In genomic region chr22:40323681-40324083, GRCh38 we compare ENCODE assay signal across 12 cellular contexts. TPM values are rescaled to one million over a fixed set of nuclear protein-coding genes. Genes with fewer than 3 reads are reported as not detected.
A peak's percentile ranks its signal among the peaks of the same experiment; 100 is the strongest.
DNase-seq lines count a peak whose midpoint lies in the region; ATAC-seq and TF ChIP-seq lines count a peak whose summit lies in the region.
"Had no signal": no experiment of that assay in that cellular context is flagged by ENCODE, and none has a peak within 500 bp of the region (broad histone marks: within the 10 kb centered on the region; RNA-seq: fewer than 3 reads in every experiment).

No MANE protein-coding gene starts in this region.

- H3K4me1 Mint-ChIP-seq in activated CD4-positive, alpha-beta T cell treated with anti-CD3 and anti-CD28 coated beads, Interleukin-2, amount 10 ng/mL, durations not matched to agents 24 days and 14 days, result peaks cover 60% of the 10 kb centered on the region
- peaks cover 57% of the 10 kb centered on the region for H3K4me1 Mint-ChIP-seq in activated CD8-positive, alpha-beta memory T cell treated with anti-CD3 and anti-CD28 coated beads, Interleukin-2, amount 10 ng/mL, durations not matched to agents 7 days and 5 days

- no peaks in the 10 kb centered on the region for H3K27me3 Mint-ChIP-seq in activated CD4-positive, alpha-beta T cell treated with anti-CD3 and anti-CD28 coated beads, Interleukin-2, amount 10 ng/mL, durations not matched to agents 24 days and 14 days
- no peaks in the 10 kb centered on the region for H3K27me3 Mint-ChIP-seq in activated CD8-positive, alpha-beta memory T cell treated with anti-CD3 and anti-CD28 coated beads, Interleukin-2, amount 10 ng/mL, durations not matched to agents 7 days and 5 days

- H3K4me3 Mint-ChIP-seq in activated CD4-positive, alpha-beta T cell treated with anti-CD3 and anti-CD28 coated beads, Interleukin-2, amount 10 ng/mL, durations not matched to agents 24 days and 14 days, result peak overlapping the region; percentile 81
- peak overlapping the region; percentile 72 for H3K4me3 Mint-ChIP-seq in activated CD8-positive, alpha-beta memory T cell treated with anti-CD3 and anti-CD28 coated beads, Interleukin-2, amount 10 ng/mL, durations not matched to agents 7 days and 5 days

- no peaks in the 10 kb centered on the region for H3K9me3 Mint-ChIP-seq in activated CD4-positive, alpha-beta T cell treated with anti-CD3 and anti-CD28 coated beads, Interleukin-2, amount 10 ng/mL, durations not matched to agents 24 days and 14 days
- no peaks in the 10 kb centered on the region for H3K9me3 Mint-ChIP-seq in activated CD8-positive, alpha-beta memory T cell treated with anti-CD3 and anti-CD28 coated beads, Interleukin-2, amount 10 ng/mL, durations not matched to agents 7 days and 5 days (ENCODE audit: low read depth)

- H3K27me3 ChIP-seq in esophagus (ENCODE audit: control insufficient read depth in 1 of 2, insufficient read depth in 2 of 2, low read length in 2 of 2) (no peaks in the 10 kb centered on the region), stomach (no peaks in the 10 kb centered on the region)

- intact Hi-C loops in activated CD4-positive, alpha-beta T cell treated with anti-CD3 and anti-CD28 coated beads, Interleukin-2, amount 10 ng/mL, durations not matched to agents 24 days and 14 days (cut with micrococcal nuclease), result loop anchor here (2.0 kb wide), 3 partner anchors 73 to 147 kb away; partner anchors contain the start of gene TNRC6B
- intact Hi-C loops in stomach (cut with DNase I; ENCODE audit: low total_unique reads), result no loop called here

- peaks cover 5 to 18% of the 10 kb centered on the region in 2 donors for H3K36me3 ChIP-seq in esophagus (ENCODE audit: control insufficient read depth in 2 of 2, insufficient read depth in 2 of 2, low read length in 1 of 2)
- H3K36me3 ChIP-seq in stomach, result peaks cover 33 to 77% (median 72%) of the 10 kb centered on the region in 4 donors

- WGBS in esophagus, 2 donors, result 60 to 71% methylated on average over 8 of the region's 8 CpGs
- 62 to 81% (median 75%) methylated on average over 8 of the region's 8 CpGs for WGBS in stomach, 5 donors

- no peaks in the 10 kb centered on the region for H3K4me1 ChIP-seq in esophagus (ENCODE audit: control insufficient read depth in 2 of 2, insufficient read depth in 2 of 2, low read length in 1 of 2)
- H3K4me1 ChIP-seq in stomach, result peaks cover 0 to 19% (median 4%) of the 10 kb centered on the region in 4 donors
- H3K4me1 ChIP-seq: A549 had no signal

- TF ChIP-seq POLR2A in stomach (IDR thresholded peaks at IDR 0.05), result no peak

- H3K27ac ChIP-seq in esophagus (ENCODE audit: low read depth in 2 of 2, low read length in 1 of 2), result peak overlapping the region; percentile 11 to 31
- peak overlapping the region; percentile 11 to 61 (median 41) for H3K27ac ChIP-seq in stomach
- H3K27ac ChIP-seq: A549 had no signal

- DNase-seq in activated CD4-positive, alpha-beta T cell treated with anti-CD3 and anti-CD28 coated beads, Interleukin-2, amount 10 ng/mL, durations not matched to agents 24 days and 14 days, result peak; percentile 81
- no peak for DNase-seq in activated CD4-positive, alpha-beta T cell treated with anti-CD3 and anti-CD28 coated beads, Interleukin-2, amount 50 U/mL, for 48 hours
- DNase-seq in activated CD8-positive, alpha-beta memory T cell treated with anti-CD3 and anti-CD28 coated beads, Interleukin-2, amount 10 ng/mL, durations not matched to agents 7 days and 5 days, result peak; percentile 66
- DNase-seq in stomach (no peak), germinal center (ENCODE audit: low spot score) (no peak), GF-D8 (lab: John Stamatoyannopoulos, UW) (no peak)
- DNase-seq in stimulated activated CD4-positive, alpha-beta T cell treated with anti-CD3 and anti-CD28 coated beads, Interleukin-4, amount 100 ng/mL, for 24 hours, result no peak
- DNase-seq: cortex of kidney, head of caudate nucleus, NCI-H1105 treated with DMSO at 0.1 percent for 48 hours had no signal

- CTCF ChIA-PET in activated CD8-positive, alpha-beta memory T cell treated with anti-CD3 and anti-CD28 coated beads, Interleukin-2, amount 10 ng/mL, durations not matched to agents 7 days and 5 days (lab: Charles Lee), result interaction anchor here (0.7 to 2.7 kb wide), 5 partner anchors 14 to 33 kb away, joined by 3 to 19 read pairs (median 4); partner anchors contain the start of gene ADSL

- peaks cover 44% of the 10 kb centered on the region for H3K36me3 Mint-ChIP-seq in activated CD4-positive, alpha-beta T cell treated with anti-CD3 and anti-CD28 coated beads, Interleukin-2, amount 10 ng/mL, durations not matched to agents 24 days and 14 days (ENCODE audit: low read depth)
- H3K36me3 Mint-ChIP-seq in activated CD8-positive, alpha-beta memory T cell treated with anti-CD3 and anti-CD28 coated beads, Interleukin-2, amount 10 ng/mL, durations not matched to agents 7 days and 5 days, result peaks cover 47% of the 10 kb centered on the region

- H3K4me3 ChIP-seq in esophagus (ENCODE audit: low read depth in 1 of 2, low read length in 2 of 2) (no peak overlapping the region), stomach (no peak overlapping the region)
- H3K4me3 ChIP-seq: A549 had no signal

- TF ChIP-seq EP300 in stomach (IDR thresholded peaks at IDR 0.05), result no peak

- no peaks in the 10 kb centered on the region for H3K9me3 ChIP-seq in esophagus (ENCODE audit: control insufficient read depth in 2 of 2, insufficient read depth in 1 of 2, low read depth in 1 of 2, low read length in 1 of 2)
- no peaks in the 10 kb centered on the region for H3K9me3 ChIP-seq in stomach
- H3K9me3 ChIP-seq: A549 had no signal

- TF ChIP-seq CTCF in stomach (IDR thresholded peaks at IDR 0.05), result no peak

- peak; percentile 41 for ATAC-seq in activated CD8-positive, alpha-beta memory T cell treated with anti-CD3 and anti-CD28 coated beads, Interleukin-2, amount 10 ng/mL, durations not matched to agents 7 days and 5 days
- ATAC-seq: A549 had no signal

- H3K27ac Mint-ChIP-seq in activated CD4-positive, alpha-beta T cell treated with anti-CD3 and anti-CD28 coated beads, Interleukin-2, amount 10 ng/mL, durations not matched to agents 24 days and 14 days, result peak overlapping the region; percentile 99
- peak overlapping the region; percentile 96 for H3K27ac Mint-ChIP-seq in activated CD8-positive, alpha-beta memory T cell treated with anti-CD3 and anti-CD28 coated beads, Interleukin-2, amount 10 ng/mL, durations not matched to agents 7 days and 5 days

RNA-seq across cellular contexts. Expression of gene ADSL, which starts 22.6 kb away (rescaled TPM):
- 172 and 173 TPM in 2 replicates for total RNA-seq in activated CD4-positive, alpha-beta T cell treated with anti-CD3 and anti-CD28 coated beads, Interleukin-2, amount 10 ng/mL, durations not matched to agents 24 days and 14 days
- 100 to 1,000 TPM in 1 of 2 experiments, 10 to 100 TPM in 1; 98.3 to 109 TPM for total RNA-seq in activated CD8-positive, alpha-beta memory T cell treated with anti-CD3 and anti-CD28 coated beads, Interleukin-2, amount 10 ng/mL, durations not matched to agents 7 days and 5 days
- polyA plus RNA-seq in esophagus, result 10 to 100 TPM; 22.0 to 33.3 TPM
- total RNA-seq in stomach, result 100 to 1,000 TPM in 1 of 5 donors, 10 to 100 TPM in 4; 17.0 to 167 (median 27.8) TPM
- 10 to 100 TPM; 33.9 to 39.4 (median 39.3) TPM for polyA plus RNA-seq in stomach

RNA-seq across cellular contexts. Expression of gene SGSM3, which starts 46.7 kb away (rescaled TPM):
- 38.0 and 45.5 TPM in 2 replicates for total RNA-seq in activated CD4-positive, alpha-beta T cell treated with anti-CD3 and anti-CD28 coated beads, Interleukin-2, amount 10 ng/mL, durations not matched to agents 24 days and 14 days
- total RNA-seq in activated CD8-positive, alpha-beta memory T cell treated with anti-CD3 and anti-CD28 coated beads, Interleukin-2, amount 10 ng/mL, durations not matched to agents 7 days and 5 days, result 10 to 100 TPM; 57.6 to 86.3 TPM
- polyA plus RNA-seq in esophagus, result 100 to 1,000 TPM in 1 of 2 donors, 10 to 100 TPM in 1; 62.2 to 100 TPM
- 100 to 1,000 TPM; 109 to 503 (median 285) TPM for total RNA-seq in stomach
- polyA plus RNA-seq in stomach, result 100 to 1,000 TPM; 142 to 187 (median 147) TPM

Comparison
In these comparisons a context has a peak if more than half of its experiments do, and no peak if none do; other contexts are left out.
1. DNase-seq: peak in activated CD4-positive, alpha-beta T cell treated with anti-CD3 and anti-CD28 coated beads, Interleukin-2, amount 10 ng/mL, durations not matched to agents 24 days and 14 days (single experiment) and activated CD8-positive, alpha-beta memory T cell treated with anti-CD3 and anti-CD28 coated beads, Interleukin-2, amount 10 ng/mL, durations not matched to agents 7 days and 5 days (single experiment); none in activated CD4-positive, alpha-beta T cell treated with anti-CD3 and anti-CD28 coated beads, Interleukin-2, amount 50 U/mL, for 48 hours (0 of 2), stomach (single experiment), germinal center (single experiment), stimulated activated CD4-positive, alpha-beta T cell treated with anti-CD3 and anti-CD28 coated beads, Interleukin-4, amount 100 ng/mL, for 24 hours (single experiment) and GF-D8 (single experiment).